In the genomic region with DNA sequence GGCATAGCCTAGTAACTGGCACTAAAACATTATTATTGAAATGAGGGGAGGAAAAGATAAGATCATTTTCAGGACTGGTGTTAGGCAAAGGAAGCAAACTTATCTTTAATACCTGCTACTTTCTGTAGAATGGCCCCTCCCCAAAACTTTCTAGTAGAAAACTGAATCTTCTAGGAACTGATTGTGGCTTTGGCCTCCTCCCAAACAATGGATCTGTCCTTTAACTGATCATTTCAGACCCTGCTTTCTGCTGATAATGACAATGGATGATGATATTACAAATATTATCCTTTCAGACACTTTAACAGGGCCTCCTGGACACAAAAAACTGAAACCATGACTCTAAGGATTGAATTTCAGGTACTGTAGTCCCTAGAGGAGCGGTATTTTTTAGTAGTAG, we compare ENCODE assay signal across 13 cellular contexts. TPM values are rescaled to one million over a fixed set of nuclear protein-coding genes. Genes with fewer than 3 reads are reported as not detected.
A peak's percentile ranks its signal among the peaks of the same experiment; 100 is the strongest.
DNase-seq lines count a peak whose midpoint lies in the region; ATAC-seq, FAIRE-seq and TF ChIP-seq lines count a peak whose summit lies in the region.
"Had no signal": no experiment of that assay in that cellular context is flagged by ENCODE, and none has a peak within 500 bp of the region (broad histone marks: within the 10 kb centered on the region; RNA-seq: fewer than 3 reads in every experiment).

No MANE protein-coding gene starts in this region.

- in situ Hi-C loops in K562 (cut with MboI): no loop called here

- FAIRE-seq in GM19239 (lab: Jason Lieb, UNC) (peak; percentile 39), K562 (lab: Jason Lieb, UNC) (no peak)

- TF ChIP-seq POLR2A in K562 (conservative IDR thresholded peaks at IDR 0.05): no peak

- H3K27ac ChIP-seq in K562 (ENCODE audit: extremely low read depth, low read depth, low read length): peak overlapping the region; percentile 5; the same call in 2 of the 3 replicates
- H3K27ac ChIP-seq: BLaER1 treated with 17β-estradiol and CSF1 and Interleukin-3, amounts not matched to agents 10 nM and 100 nM had no signal

- peaks cover 92% of the 10 kb centered on the region for H3K36me3 ChIP-seq in K562 (ENCODE audit: control insufficient read depth, insufficient read depth, low read length)

- no peak overlapping the region for H3K4me2 ChIP-seq in K562 (ENCODE audit: insufficient read depth, low read length)
- H3K4me2 ChIP-seq: BLaER1 treated with 17β-estradiol and CSF1 and Interleukin-3, amounts not matched to agents 10 nM and 100 nM; GM23338 had no signal

- H3K27me3 ChIP-seq in K562 (ENCODE audit: control insufficient read depth in 2 of 2, insufficient read depth in 2 of 2, low read length in 2 of 2): no peaks in the 10 kb centered on the region
- H3K27me3 ChIP-seq: BLaER1 treated with 17β-estradiol and CSF1 and Interleukin-3, amounts not matched to agents 10 nM and 100 nM had no signal

- 67% methylated on average over 1 of the region's 1 CpG for WGBS in K562 (ENCODE audit: insufficient coverage, low coverage, missing lambda C conversion rate)

- H3K79me2 ChIP-seq in K562 (ENCODE audit: control insufficient read depth, insufficient read depth, low read length): peaks cover 59% of the 10 kb centered on the region

- intact Hi-C loops in K562 (cut with micrococcal nuclease) (no loop called here), posterior vena cava (cut with DNase I) (no loop called here)

- POLR2A ChIA-PET in K562 (lab: Yijun Ruan, JAX): interaction anchor here (2.1 kb wide), 1 partner anchor 13 kb away, joined by 13 read pairs; no protein-coding TSS in a partner anchor

- CTCF ChIA-PET in K562 (lab: Yijun Ruan, JAX; ENCODE audit: low intra/inter-chr PET ratio): no interaction called here

- no peaks in the 10 kb centered on the region for H4K20me1 ChIP-seq in K562 (replicated peaks; ENCODE audit: control insufficient read depth, insufficient read depth, low read length)

- H3K4me3 ChIP-seq in K562: no peak overlapping the region
- H3K4me3 ChIP-seq: BLaER1 treated with 17β-estradiol and CSF1 and Interleukin-3, amounts not matched to agents 10 nM and 100 nM; GM23338 had no signal

- H3K27ac Mint-ChIP-seq in activated T-cell treated with anti-CD3 and anti-CD28 coated beads, Interleukin-2, amount 50 U/mL, for 24 hours: peak overlapping the region; percentile 34
- H3K27ac Mint-ChIP-seq in activated T-cell treated with anti-CD3 and anti-CD28 coated beads, Interleukin-2, amount 50 U/mL, for 72 hours: no peak overlapping the region
- H3K27ac Mint-ChIP-seq in T-helper 17 cell: peak overlapping the region; percentile 66
- no peak overlapping the region for H3K27ac Mint-ChIP-seq in stimulated activated naive B cell treated with anti-CD40 and anti-IgM and Interleukin-4, amounts not matched to agents 10 μg/mL and 1 μg/mL and 100 μg/mL, for 72 hours
- H3K27ac Mint-ChIP-seq: GM23338 had no signal

- no peak for DNase-seq in activated T-cell treated with anti-CD3 and anti-CD28 coated beads, Interleukin-2, amount 50 U/mL, for 24 hours
- no peak for DNase-seq in activated T-cell treated with anti-CD3 and anti-CD28 coated beads, Interleukin-2, amount 50 U/mL, for 72 hours
- DNase-seq in GM19239 (ENCODE audit: insufficient read length, low spot score) (no peak), T-helper 17 cell (no peak), K562 (ENCODE audit: extremely low read depth in 1 of 4, low spot score in 3 of 4) (peak in 2 of 4 experiments; percentile 42 to 71), posterior vena cava (ENCODE audit: low spot score) (no peak)
- no peak for DNase-seq in stimulated activated naive B cell treated with anti-CD40 and anti-IgM and Interleukin-4, amounts not matched to agents 10 μg/mL and 1 μg/mL and 100 μg/mL, for 72 hours
- DNase-seq: ACHN; CD4-positive, CD25-positive, alpha-beta regulatory T cell; DMS 273 treated with DMSO at 0.1 percent for 48 hours; H7 had no signal

- TF ChIP-seq CTCF in K562 (IDR thresholded peaks at IDR 0.05 in 2 of 3, conservative IDR thresholded peaks at IDR 0.05 in 1 of 3; ENCODE audit: insufficient read depth in 2 of 3, low read depth in 1 of 3, low read length in 3 of 3): no peak

- peaks cover 91% of the 10 kb centered on the region for H3K36me3 Mint-ChIP-seq in activated T-cell treated with anti-CD3 and anti-CD28 coated beads, Interleukin-2, amount 50 U/mL, for 24 hours (ENCODE audit: low read depth)
- H3K36me3 Mint-ChIP-seq in activated T-cell treated with anti-CD3 and anti-CD28 coated beads, Interleukin-2, amount 50 U/mL, for 72 hours (ENCODE audit: insufficient read depth in 2 of 2): peaks cover 19 to 51% of the 10 kb centered on the region in 2 donors
- peaks cover 5% of the 10 kb centered on the region for H3K36me3 Mint-ChIP-seq in T-helper 17 cell (ENCODE audit: low read depth)
- H3K36me3 Mint-ChIP-seq in stimulated activated naive B cell treated with anti-CD40 and anti-IgM and Interleukin-4, amounts not matched to agents 10 μg/mL and 1 μg/mL and 100 μg/mL, for 72 hours: peaks cover 21 to 50% of the 10 kb centered on the region in 2 donors

- no peak overlapping the region for H2AFZ ChIP-seq in K562 (ENCODE audit: low read depth, low read length)
- H2AFZ ChIP-seq: GM23338 had no signal

- H3K27me3 Mint-ChIP-seq in activated T-cell treated with anti-CD3 and anti-CD28 coated beads, Interleukin-2, amount 50 U/mL, for 24 hours: no peaks in the 10 kb centered on the region
- H3K27me3 Mint-ChIP-seq in activated T-cell treated with anti-CD3 and anti-CD28 coated beads, Interleukin-2, amount 50 U/mL, for 72 hours (ENCODE audit: low read depth): no peaks in the 10 kb centered on the region
- no peaks in the 10 kb centered on the region for H3K27me3 Mint-ChIP-seq in T-helper 17 cell
- no peaks in the 10 kb centered on the region for H3K27me3 Mint-ChIP-seq in stimulated activated naive B cell treated with anti-CD40 and anti-IgM and Interleukin-4, amounts not matched to agents 10 μg/mL and 1 μg/mL and 100 μg/mL, for 72 hours
- H3K27me3 Mint-ChIP-seq: CD4-positive, CD25-positive, alpha-beta regulatory T cell had no signal

- ATAC-seq in activated T-cell treated with anti-CD3 and anti-CD28 coated beads, Interleukin-2, amount 50 U/mL, for 72 hours (replicated peaks in 1 of 2): no peak
- no peak for ATAC-seq in T-helper 17 cell
- ATAC-seq in K562: peak; percentile 29
- no peak for ATAC-seq in stimulated activated naive B cell treated with anti-CD40 and anti-IgM and Interleukin-4, amounts not matched to agents 10 μg/mL and 1 μg/mL and 100 μg/mL, for 72 hours (replicated peaks)
- ATAC-seq: GM23338 had no signal

- H3K9ac ChIP-seq in K562 (ENCODE audit: insufficient read depth in 1 of 2, low read depth in 2 of 2, low read length in 2 of 2): no peak overlapping the region
- H3K9ac ChIP-seq: BLaER1 treated with 17β-estradiol and CSF1 and Interleukin-3, amounts not matched to agents 10 nM and 100 nM had no signal

- TF ChIP-seq RAD21 in K562 (CRISPR knock-in tag; conservative IDR thresholded peaks at IDR 0.05 in 1 of 2, IDR thresholded peaks at IDR 0.05 in 1 of 2): no peak

- H3K4me1 ChIP-seq in K562 (replicated peaks in 1 of 2; ENCODE audit: control insufficient read depth in 2 of 2, insufficient read depth in 2 of 2, low read length in 2 of 2): peaks cover 0 to 12% of the 10 kb centered on the region in 2 experiments; a peak in 4 of 5 replicates

- H3K4me1 Mint-ChIP-seq in activated T-cell treated with anti-CD3 and anti-CD28 coated beads, Interleukin-2, amount 50 U/mL, for 24 hours (ENCODE audit: low read depth): no peaks in the 10 kb centered on the region
- H3K4me1 Mint-ChIP-seq in activated T-cell treated with anti-CD3 and anti-CD28 coated beads, Interleukin-2, amount 50 U/mL, for 72 hours (ENCODE audit: low read depth): peaks cover 10% of the 10 kb centered on the region
- H3K4me1 Mint-ChIP-seq in T-helper 17 cell: peaks cover 7% of the 10 kb centered on the region
- no peaks in the 10 kb centered on the region for H3K4me1 Mint-ChIP-seq in stimulated activated naive B cell treated with anti-CD40 and anti-IgM and Interleukin-4, amounts not matched to agents 10 μg/mL and 1 μg/mL and 100 μg/mL, for 72 hours
- H3K4me1 Mint-ChIP-seq: GM23338 had no signal

- H3K4me3 Mint-ChIP-seq in activated T-cell treated with anti-CD3 and anti-CD28 coated beads, Interleukin-2, amount 50 U/mL, for 24 hours: no peak overlapping the region
- no peak overlapping the region for H3K4me3 Mint-ChIP-seq in activated T-cell treated with anti-CD3 and anti-CD28 coated beads, Interleukin-2, amount 50 U/mL, for 72 hours
- H3K4me3 Mint-ChIP-seq in T-helper 17 cell: no peak overlapping the region
- no peak overlapping the region for H3K4me3 Mint-ChIP-seq in stimulated activated naive B cell treated with anti-CD40 and anti-IgM and Interleukin-4, amounts not matched to agents 10 μg/mL and 1 μg/mL and 100 μg/mL, for 72 hours
- H3K4me3 Mint-ChIP-seq: CD4-positive, CD25-positive, alpha-beta regulatory T cell; GM23338 had no signal

- no peaks in the 10 kb centered on the region for H3K9me3 Mint-ChIP-seq in activated T-cell treated with anti-CD3 and anti-CD28 coated beads, Interleukin-2, amount 50 U/mL, for 24 hours
- no peaks in the 10 kb centered on the region for H3K9me3 Mint-ChIP-seq in activated T-cell treated with anti-CD3 and anti-CD28 coated beads, Interleukin-2, amount 50 U/mL, for 72 hours
- H3K9me3 Mint-ChIP-seq in stimulated activated naive B cell treated with anti-CD40 and anti-IgM and Interleukin-4, amounts not matched to agents 10 μg/mL and 1 μg/mL and 100 μg/mL, for 72 hours: no peaks in the 10 kb centered on the region
- H3K9me3 Mint-ChIP-seq: CD4-positive, CD25-positive, alpha-beta regulatory T cell; GM23338 had no signal

- BruUV-seq in K562 (replicated peaks; lab: Mats Ljungman, UMichigan): no TSS peak

- H3K9me3 ChIP-seq in T-helper 17 cell (ENCODE audit: control insufficient read depth, low read length, poor library complexity, severe bottlenecking) (no peaks in the 10 kb centered on the region), K562 (replicated peaks; ENCODE audit: control insufficient read depth, insufficient read depth, low read depth, low read length) (no peaks in the 10 kb centered on the region)
- H3K9me3 ChIP-seq: BLaER1 treated with 17β-estradiol and CSF1 and Interleukin-3, amounts not matched to agents 10 nM and 100 nM had no signal

- H3K9me1 ChIP-seq in K562 (ENCODE audit: control insufficient read depth, insufficient read depth, low read length): no peaks in the 10 kb centered on the region

- TF ChIP-seq EP300 in K562 (IDR thresholded peaks at IDR 0.05; ENCODE audit: low read length): peak; percentile 55; the same call in 1 of the 2 replicates

RNA-seq across cellular contexts. Expression of a gene that starts 55.1 kb away (rescaled TPM):
- total RNA-seq in activated T-cell treated with anti-CD3 and anti-CD28 coated beads, Interleukin-2, amount 50 U/mL, for 72 hours: 100 to 1,000 TPM in 1 of 2 donors, 10 to 100 TPM in 1; 95.9 to 117 TPM
- total RNA-seq in T-helper 17 cell (10 to 100 TPM; 38.4 to 43.7 TPM), K562 (2014; rRNA removed) (93.8 and 109 TPM in 2 replicates), K562 (2014; rRNA removed; fragmentation: Illumina TruSeq; extraction: Trizol) (98.6 and 116 TPM in 2 replicates), K562 (2015; rRNA removed; fragmentation: Illumina TruSeq; extraction: Trizol) (82.7 and 88.5 TPM in 2 replicates), K562 (2021) (109 and 118 TPM in 2 replicates), posterior vena cava (1 to 10 TPM; 1.7 to 1.9 TPM)
- 140 and 431 TPM in 2 replicates for total RNA-seq in K562 (2011; cell fraction: chromatin; rRNA removed; ENCODE audit: low replicate concordance)
- total RNA-seq in K562 (2011; cell fraction: nucleolus; rRNA removed): 73.7 and 105 TPM in 2 replicates
- total RNA-seq in K562 (2011; cell fraction: nucleoplasm; rRNA removed): 141 and 150 TPM in 2 replicates
- polyA plus RNA-seq in K562 (2011; rRNA removed) (172 and 175 TPM in 2 replicates), K562 (2014; fragmentation: Illumina TruSeq; extraction: Trizol) (146 and 170 TPM in 2 replicates), K562 (2014; fragmentation: Nextera tagmentation; extraction: Ambion mirVana) (10 to 100 TPM; 48.7 to 63.0 TPM), K562 (2014; rRNA removed) (137 and 157 TPM in 2 replicates)
- 52.3 and 86.8 TPM in 2 replicates for polyA plus RNA-seq in K562 (2011; cell fraction: cytosol; rRNA removed)
- polyA plus RNA-seq in K562 (2011; cell fraction: nucleus; rRNA removed): 308 and 479 TPM in 2 replicates
- polyA plus RNA-seq in K562 (2012): 96.3 and 101 TPM in 2 replicates
- polyA minus RNA-seq in K562 (2011; rRNA and poly(A)+ RNA removed): 123 and 134 TPM in 2 replicates
- 54.2 and 59.2 TPM in 2 replicates for polyA minus RNA-seq in K562 (2011; cell fraction: cytosol; rRNA and poly(A)+ RNA removed)
- 83.7 and 175 TPM in 2 replicates for polyA minus RNA-seq in K562 (2011; cell fraction: nucleus; rRNA and poly(A)+ RNA removed)

Comparison
In these comparisons a context has a peak if more than half of its experiments do, and no peak if none do; other contexts are left out.
1. H3K27ac Mint-ChIP-seq: peak in activated T-cell treated with anti-CD3 and anti-CD28 coated beads, Interleukin-2, amount 50 U/mL, for 24 hours (single experiment) and T-helper 17 cell (single experiment); none in activated T-cell treated with anti-CD3 and anti-CD28 coated beads, Interleukin-2, amount 50 U/mL, for 72 hours (single experiment) and stimulated activated naive B cell treated with anti-CD40 and anti-IgM and Interleukin-4, amounts not matched to agents 10 μg/mL and 1 μg/mL and 100 μg/mL, for 72 hours (single experiment).
2. RNA of a gene that starts 55.1 kb away (total RNA-seq): 95.9 to 117 TPM in activated T-cell treated with anti-CD3 and anti-CD28 coated beads, Interleukin-2, amount 50 U/mL, for 72 hours, 73.7 to 431 TPM in K562 and 38.4 to 43.7 TPM in T-helper 17 cell; 1.7 to 1.9 TPM in posterior vena cava; every median in the first group is over 10 times any median in the second.